In the genomic region with DNA sequence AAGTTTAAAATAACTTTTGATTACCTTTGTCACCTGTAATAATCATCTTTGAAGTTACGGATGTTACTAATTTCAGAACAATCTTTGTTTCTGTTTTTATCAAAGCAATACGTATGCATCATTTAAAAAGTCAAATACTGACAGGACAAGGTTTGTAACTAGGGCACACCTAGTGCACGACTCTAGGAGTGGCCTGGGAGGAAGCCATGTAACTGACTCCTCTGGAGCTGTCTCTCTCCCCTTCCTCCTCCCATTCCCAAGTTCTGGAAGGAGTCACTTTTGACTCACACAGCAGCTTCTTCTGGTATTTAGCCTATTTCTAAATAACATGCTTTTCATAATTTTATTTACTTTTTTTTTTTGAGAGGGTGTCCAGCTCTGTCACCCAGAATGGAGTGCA, we compare ENCODE assay signal across 25 cellular contexts. TPM values are rescaled to one million over a fixed set of nuclear protein-coding genes. Genes with fewer than 3 reads are reported as not detected.
DNase-seq lines count a peak whose midpoint lies in the region; ATAC-seq and TF ChIP-seq lines count a peak whose summit lies in the region.
"Had no signal": no experiment of that assay in that cellular context is flagged by ENCODE, and none has a peak within 500 bp of the region (broad histone marks: within the 10 kb centered on the region; RNA-seq: fewer than 3 reads in every experiment).

No MANE protein-coding gene starts in this region.

- WGBS in GM23248 (ENCODE audit: low coverage in 1 of 2, low lambda C conversion rate in 2 of 2, missing lambda C conversion rate in 2 of 2), 2 experiments = 52 to 54% methylated on average over 3 of the region's 3 CpGs

- H3K4me1 ChIP-seq in GM23248 (ENCODE audit: insufficient read depth) = peaks cover 11% of the 10 kb centered on the region
- no peaks in the 10 kb centered on the region for H3K4me1 ChIP-seq in left lung
- H3K4me1 ChIP-seq: Peyer's patch, spleen had no signal

- H3K36me3 ChIP-seq in GM23248 (ENCODE audit: low read depth) (peaks cover 35% of the 10 kb centered on the region), left lung (peaks cover 0 to 86% of the 10 kb centered on the region in 2 donors)

- H3K27ac ChIP-seq in GM23248 = peak overlapping the region; percentile 25; the same call in 1 of the 2 replicates
- no peak overlapping the region for H3K27ac ChIP-seq in left lung
- H3K27ac ChIP-seq: KMS-11, Peyer's patch, spleen had no signal

- intact Hi-C loops in left lung (cut with DNase I) = no loop called here

- H3K9ac ChIP-seq in GM23248 = no peak overlapping the region
- H3K9ac ChIP-seq: KMS-11 had no signal

- H3K4me3 ChIP-seq in AG10803 (ENCODE audit: low read length) (no peak overlapping the region), GM23248 (no peak overlapping the region), foreskin fibroblast (ENCODE audit: low read depth in 1 of 2, low read length in 2 of 2) (no peak overlapping the region), left lung (no peak overlapping the region)
- H3K4me3 ChIP-seq: GM23338, Peyer's patch, spleen had no signal

- H3F3A ChIP-seq in GM23248 (ENCODE audit: insufficient read depth) = peaks cover 17% of the 10 kb centered on the region

- no peak overlapping the region for H2AFZ ChIP-seq in GM23248
- H2AFZ ChIP-seq: GM23338 had no signal

- no peaks in the 10 kb centered on the region for H3K9me3 ChIP-seq in GM23248 (ENCODE audit: low read depth)
- no peaks in the 10 kb centered on the region for H3K9me3 ChIP-seq in left lung
- H3K9me3 ChIP-seq: Peyer's patch, spleen had no signal

- TF ChIP-seq CTCF in AG10803 (conservative IDR thresholded peaks at IDR 0.05; ENCODE audit: low read length) (no peak), foreskin fibroblast (IDR thresholded peaks at IDR 0.05; ENCODE audit: low read depth, low read length) (no peak), left lung (IDR thresholded peaks at IDR 0.05) (no peak)

- no peaks in the 10 kb centered on the region for H3K27me3 ChIP-seq in GM23248 (replicated peaks; ENCODE audit: insufficient read depth)
- H3K27me3 ChIP-seq in left lung = no peaks in the 10 kb centered on the region
- H3K27me3 ChIP-seq: Peyer's patch, spleen had no signal

- in situ Hi-C loops in GM23248 (cut with MboI) = no loop called here

- DNase-seq in AG10803 (ENCODE audit: low read depth) (peak; percentile 87), GM23248 (peak; percentile 78), amniotic epithelial cell (ENCODE audit: low read depth) (peak; percentile 34), foreskin fibroblast (peak; percentile 53 to 74), HT-29 (ENCODE audit: low spot score) (no peak), left lung (no peak)
- no peak for DNase-seq in activated CD8-positive, alpha-beta memory T cell treated with anti-CD3 and anti-CD28 coated beads, Interleukin-2, amount 50 U/mL, for 48 hours
- DNase-seq: activated CD4-positive, alpha-beta T cell treated with anti-CD3 and anti-CD28 coated beads for 1 hour; activated T-cell treated with anti-CD3 and anti-CD28 coated beads, Interleukin-2, amount 50 U/mL, for 72 hours; cerebellar nuclear complex; hippocampal formation; immature natural killer cell; left ventricle myocardium superior; midbrain; naive thymus-derived CD8-positive, alpha-beta T cell; NCI-H146; NCI-H524 treated with DMSO at 0.1 percent for 48 hours; Peyer's patch; spleen; stimulated activated CD4-positive, alpha-beta T cell treated with anti-CD3 and anti-CD28 coated beads, Interleukin-2, amount 100 ng/mL, for 48 hours; T-helper 1 cell had no signal

- peak overlapping the region; percentile 41 for H3K4me2 ChIP-seq in GM23248 (ENCODE audit: unreplicated experiment)
- H3K4me2 ChIP-seq: GM23338, KMS-11 had no signal

- no peaks in the 10 kb centered on the region for H3K9me2 ChIP-seq in GM23248 (ENCODE audit: insufficient read depth)

- H4K20me1 ChIP-seq in GM23248 (ENCODE audit: insufficient read depth) = no peaks in the 10 kb centered on the region

- no peak for ATAC-seq in HG03520 (IDR thresholded peaks at IDR 0.05; ENCODE audit: unreplicated experiment)
- no peak for ATAC-seq in left lung
- ATAC-seq: GM23338; left ventricle myocardium superior; naive thymus-derived CD8-positive, alpha-beta T cell; stimulated activated effector memory CD8-positive, alpha-beta T cell treated with anti-CD3 and anti-CD28 coated beads, Interleukin-12 subunit alpha, Interleukin-12 subunit beta, amount 100 ng/mL, for 72 hours had no signal

- H3K79me2 ChIP-seq in GM23248 (ENCODE audit: insufficient read depth) = no peaks in the 10 kb centered on the region

RNA-seq across cellular contexts. Expression of gene RAP1GAP, which starts 11.8 kb away (rescaled TPM):
- total RNA-seq in GM23248 (2014; rRNA removed; shearing (Covaris generic)) = 0.97 TPM in 1 of 2 replicates, not detected in the other
- polyA plus RNA-seq in GM23248 (2016; fragmentation: Nextera tagmentation; extraction: Ambion mirVana) = 0.41 and 0.67 TPM in 2 replicates
- 56.9 and 69.0 TPM in 2 replicates for total RNA-seq in HT-29 (2014; rRNA removed; shearing (Covaris generic))
- total RNA-seq in left lung = 10 to 100 TPM; 20.7 to 44.2 TPM
- polyA plus RNA-seq: immature natural killer cell; naive thymus-derived CD8-positive, alpha-beta T cell had no signal

Comparison
In these comparisons a context has a peak if more than half of its experiments do, and no peak if none do; other contexts are left out.
1. DNase-seq: peak in AG10803 (single experiment), GM23248 (single experiment), amniotic epithelial cell (single experiment) and foreskin fibroblast (2 of 2); none in HT-29 (single experiment), activated CD8-positive, alpha-beta memory T cell treated with anti-CD3 and anti-CD28 coated beads, Interleukin-2, amount 50 U/mL, for 48 hours (single experiment) and left lung (0 of 2).
2. RNA of gene RAP1GAP, which starts 11.8 kb away (total RNA-seq): 56.9 to 69.0 TPM in HT-29 and 20.7 to 44.2 TPM in left lung; 0.97 TPM in GM23248; every median in the first group is over 10 times any median in the second.